ENCODE assay signal across 22 cellular contexts in the genomic region with DNA sequence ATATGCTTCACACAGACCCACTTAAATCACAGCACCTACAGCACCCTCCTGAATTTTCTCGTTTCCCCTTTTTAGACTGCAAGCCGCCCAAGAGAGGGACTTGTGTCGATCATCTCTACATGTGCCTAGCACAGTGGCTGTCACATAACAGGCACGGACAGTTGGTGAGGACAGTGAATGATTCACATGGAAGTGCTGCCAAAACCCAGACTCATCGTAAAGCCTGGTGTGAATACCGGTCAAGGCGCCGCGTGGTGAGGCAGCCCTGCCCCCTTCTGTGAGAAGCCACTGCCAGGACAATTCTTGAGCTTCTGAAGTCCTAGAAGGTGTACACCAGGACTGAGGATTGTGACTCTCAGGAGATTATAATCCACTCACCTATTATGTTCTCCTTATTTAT.
"Had no signal": no experiment of that assay in that cellular context is flagged by ENCODE, and none has a peak within 500 bp of the region (broad histone marks: within the 10 kb centered on the region; RNA-seq: fewer than 3 reads in every experiment).

No MANE protein-coding gene starts in this region.

- H3K4me3 ChIP-seq: coronary artery, dorsolateral prefrontal cortex, gastrocnemius medialis had no signal

- DNase-seq: activated CD4-positive, alpha-beta memory T cell treated with anti-CD3 and anti-CD28 coated beads, Interleukin-2, amount 10 ng/mL, durations not matched to agents 7 days and 5 days; activated CD4-positive, alpha-beta T cell treated with anti-CD3 and anti-CD28 coated beads for 1 hour; activated CD4-positive, alpha-beta T cell treated with anti-CD3 and anti-CD28 coated beads for 4 hours; activated CD4-positive, alpha-beta T cell treated with anti-CD3 and anti-CD28 coated beads, Interleukin-2, amount 10 ng/mL, durations not matched to agents 7 days and 5 days; activated CD4-positive, alpha-beta T cell treated with anti-CD3 and anti-CD28 coated beads, Interleukin-2, amount 50 U/mL, for 4 hours; activated effector memory CD4-positive, alpha-beta T cell treated with Interleukin-2 at 50 U/mL for 16 hours; activated gamma-delta T cell treated with Interleukin-2 at 50 U/mL for 16 hours; activated naive CD4-positive, alpha-beta T cell treated with anti-CD3 and anti-CD28 coated beads, Interleukin-2, amount 50 U/mL, for 16 hours; activated naive CD4-positive, alpha-beta T cell treated with Interleukin-2 at 50 U/mL for 16 hours; activated T-cell treated with anti-CD3 and anti-CD28 coated beads, Interleukin-2, amount 50 U/mL, for 4 hours; amniotic stem cell; brain microvascular endothelial cell; dorsolateral prefrontal cortex; effector memory CD4-positive, alpha-beta T cell; endodermal cell; foreskin keratinocyte; gastrocnemius medialis; T-helper 1 cell; T-helper 2 cell had no signal

- H3K27me3 ChIP-seq: brain microvascular endothelial cell, dorsolateral prefrontal cortex, foreskin keratinocyte, gastrocnemius medialis had no signal

- ATAC-seq: activated T-cell treated with anti-CD3 and anti-CD28 coated beads, Interleukin-2, amount 50 U/mL, for 4 hours; activated T-helper 17 cell treated with anti-CD3 and anti-CD28 coated beads, Interleukin-2, amount 50 U/mL, for 72 hours; esophagus mucosa; foreskin keratinocyte; gastrocnemius medialis had no signal

- H3K4me1 ChIP-seq: foreskin keratinocyte, gastrocnemius medialis had no signal

- H3K9me3 ChIP-seq: gastrocnemius medialis had no signal

- H3K27ac ChIP-seq: brain microvascular endothelial cell, coronary artery, dorsolateral prefrontal cortex, foreskin keratinocyte, gastrocnemius medialis had no signal
